26 cellular contexts compared by ENCODE assay signal in the genomic region with DNA sequence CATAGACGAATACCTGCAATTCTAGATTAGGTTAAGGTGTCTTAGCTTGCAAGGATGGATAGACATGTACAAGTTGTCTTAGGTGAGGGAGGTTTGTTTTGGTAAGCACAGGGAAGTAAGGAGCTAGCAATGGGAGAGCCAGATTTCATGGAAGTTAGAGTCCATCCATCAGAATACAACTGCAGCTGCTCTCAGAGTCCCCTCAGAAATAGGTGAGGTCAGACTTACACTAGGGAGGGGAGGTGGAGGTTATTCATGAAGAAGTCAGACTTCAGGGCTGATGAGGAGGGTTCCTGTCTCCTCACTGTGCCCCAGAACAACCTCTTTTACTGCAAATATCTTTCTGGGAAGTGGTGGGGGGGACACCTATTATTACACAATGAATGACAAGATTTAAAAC.
"Had no signal": no experiment of that assay in that cellular context is flagged by ENCODE, and none has a peak within 500 bp of the region (broad histone marks: within the 10 kb centered on the region; RNA-seq: fewer than 3 reads in every experiment).

No MANE protein-coding gene starts in this region.

- H3K4me3 Mint-ChIP-seq: mesothelial cell of epicardium; naive B cell; natural killer cell treated with Interleukin-12 subunit alpha and Interleukin-12 subunit beta and Interleukin-15 and Interleukin-18, amount 100 ng/mL, for 72 hours; neural crest cell; stimulated activated naive CD8-positive, alpha-beta T cell treated with anti-CD3 and anti-CD28 coated beads, Interleukin-15, amount 100 ng/mL, for 72 hours had no signal

- H3K27ac ChIP-seq: dorsolateral prefrontal cortex, gastroesophageal sphincter, heart right ventricle, left lung, parathyroid adenoma, right lobe of liver, thyroid gland, vagina had no signal

- H3K4me1 ChIP-seq: gastroesophageal sphincter, heart right ventricle, left lung, parathyroid adenoma, thyroid gland, vagina had no signal

- H3K27me3 ChIP-seq: gastroesophageal sphincter, left lung, right lobe of liver, thyroid gland, vagina had no signal

- H3K36me3 Mint-ChIP-seq: mesothelial cell of epicardium; naive B cell; natural killer cell treated with Interleukin-12 subunit alpha and Interleukin-12 subunit beta and Interleukin-15 and Interleukin-18, amount 100 ng/mL, for 72 hours had no signal

- H3K9me3 ChIP-seq: gastroesophageal sphincter, heart right ventricle, left lung, mucosa of descending colon, right lobe of liver, thyroid gland, vagina had no signal

- H3K36me3 ChIP-seq: gastroesophageal sphincter, heart right ventricle, left lung, right lobe of liver, thyroid gland, vagina had no signal

- DNase-seq: dorsolateral prefrontal cortex; effector CD4-positive, alpha-beta T cell; foreskin fibroblast; heart right ventricle; hippocampal formation; left cardiac atrium; left lung; mesenchymal stem cell; mucosa of descending colon; naive B cell; right lobe of liver; small intestine; stimulated activated CD4-positive, alpha-beta T cell treated with anti-CD3 and anti-CD28 coated beads, Interleukin-15, amount 100 ng/mL, for 24 hours; stimulated activated CD4-positive, alpha-beta T cell treated with anti-CD3 and anti-CD28 coated beads, Interleukin-4, amount 100 ng/mL, for 1 hour; stimulated activated CD8-positive, alpha-beta memory T cell treated with anti-CD3 and anti-CD28 coated beads, Interleukin-4, amount 100 ng/mL, for 48 hours; stimulated activated naive CD4-positive, alpha-beta T cell; stimulated activated naive CD8-positive, alpha-beta T cell treated with anti-CD3 and anti-CD28 coated beads, Interleukin-15, amount 100 ng/mL, for 72 hours; thyroid gland; trophoblast cell had no signal

- H3K79me2 ChIP-seq: parathyroid adenoma had no signal

- H3K27me3 Mint-ChIP-seq: natural killer cell treated with Interleukin-12 subunit alpha and Interleukin-12 subunit beta and Interleukin-15 and Interleukin-18, amount 100 ng/mL, for 72 hours; stimulated activated naive CD8-positive, alpha-beta T cell treated with anti-CD3 and anti-CD28 coated beads, Interleukin-15, amount 100 ng/mL, for 72 hours had no signal

- H3K4me1 Mint-ChIP-seq: neural crest cell; stimulated activated naive CD8-positive, alpha-beta T cell treated with anti-CD3 and anti-CD28 coated beads, Interleukin-15, amount 100 ng/mL, for 72 hours had no signal

- H2AFZ ChIP-seq: parathyroid adenoma had no signal

- H3K27ac Mint-ChIP-seq: mesothelial cell of epicardium; naive B cell; natural killer cell treated with Interleukin-12 subunit alpha and Interleukin-12 subunit beta and Interleukin-15 and Interleukin-18, amount 100 ng/mL, for 72 hours; progenitor cell of endocrine pancreas; stimulated activated naive CD8-positive, alpha-beta T cell treated with anti-CD3 and anti-CD28 coated beads, Interleukin-15, amount 100 ng/mL, for 72 hours had no signal

- H3K9ac ChIP-seq: parathyroid adenoma had no signal

- H3K4me3 ChIP-seq: dorsolateral prefrontal cortex, gastroesophageal sphincter, heart right ventricle, left lung, mucosa of descending colon, right lobe of liver, thyroid gland, vagina had no signal

- H3K9me3 Mint-ChIP-seq: mesothelial cell of epicardium; naive B cell; neural crest cell; stimulated activated naive CD8-positive, alpha-beta T cell treated with anti-CD3 and anti-CD28 coated beads, Interleukin-15, amount 100 ng/mL, for 72 hours had no signal
